In genomic region chr1:11784256-11784992, GRCh38 we compare ENCODE assay signal across 4 cellular contexts.
TF ChIP-seq lines count a peak whose summit lies in the region.

No MANE protein-coding gene starts in this region.

TF ChIP-seq in SK-N-SH, 30 proteins besides CTCF, POLR2A, EP300 and RAD21 (continues in another document):
- TF ChIP-seq PBX3 (IDR thresholded peaks at IDR 0.05), result no peak
- no peak for TF ChIP-seq IRF3 (IDR thresholded peaks at IDR 0.05; ENCODE audit: low read depth, low read length)
- no peak for TF ChIP-seq ZBTB33 (IDR thresholded peaks at IDR 0.05; ENCODE audit: borderline replicate concordance, low read depth)
- TF ChIP-seq JUND (IDR thresholded peaks at IDR 0.05), result no peak
- no peak for TF ChIP-seq SMC3 (IDR thresholded peaks at IDR 0.05; ENCODE audit: low read depth, low read length)
- no peak for TF ChIP-seq EZH2phosphoT487 (IDR thresholded peaks at IDR 0.05; ENCODE audit: borderline replicate concordance, low read depth)

TF ChIP-seq in SK-N-SH treated with all-trans-retinoic acid at 6 μM for 48 hours, 23 proteins besides CTCF, POLR2A, EP300 and RAD21 (continues in another document):
- TF ChIP-seq OSR1 (CRISPR knock-in tag; IDR thresholded peaks at IDR 0.05) (no peak), GLIS3 (CRISPR knock-in tag; IDR thresholded peaks at IDR 0.05) (no peak), ZC3H10 (CRISPR knock-in tag; IDR thresholded peaks at IDR 0.05) (no peak), ARNTL (CRISPR knock-in tag; IDR thresholded peaks at IDR 0.05; ENCODE audit: borderline replicate concordance, low read depth) (no peak), PATZ1 (CRISPR knock-in tag; IDR thresholded peaks at IDR 0.05; ENCODE audit: borderline replicate concordance) (no peak), ESRRG (CRISPR knock-in tag; IDR thresholded peaks at IDR 0.05) (no peak), TCF4 (CRISPR knock-in tag; IDR thresholded peaks at IDR 0.05; ENCODE audit: borderline replicate concordance) (no peak), CREB5 (CRISPR knock-in tag; IDR thresholded peaks at IDR 0.05; ENCODE audit: low read depth) (no peak), SNAI2 (CRISPR knock-in tag; IDR thresholded peaks at IDR 0.05) (no peak), ISL1 (CRISPR knock-in tag; IDR thresholded peaks at IDR 0.05) (no peak), ZFP3 (CRISPR knock-in tag; IDR thresholded peaks at IDR 0.05) (no peak), ZNF565 (CRISPR knock-in tag; conservative IDR thresholded peaks at IDR 0.05; ENCODE audit: low read depth) (no peak), ZNF8 (CRISPR knock-in tag; IDR thresholded peaks at IDR 0.05) (no peak), PPARA (CRISPR knock-in tag; IDR thresholded peaks at IDR 0.05; ENCODE audit: borderline replicate concordance) (no peak), CSRNP3 (CRISPR knock-in tag; IDR thresholded peaks at IDR 0.05) (no peak)

TF ChIP-seq in H1, 55 proteins besides CTCF, POLR2A, EP300 and RAD21:
- TF ChIP-seq GABPA (IDR thresholded peaks at IDR 0.05; ENCODE audit: borderline replicate concordance, insufficient read depth, low read length), result no peak
- TF ChIP-seq SRF (IDR thresholded peaks at IDR 0.05; ENCODE audit: low read depth, low read length), result no peak
- no peak for TF ChIP-seq SIRT6 (IDR thresholded peaks at IDR 0.05; ENCODE audit: low read length)
- TF ChIP-seq JUND (IDR thresholded peaks at IDR 0.05; ENCODE audit: low read length), result no peak
- no peak for TF ChIP-seq JUN (IDR thresholded peaks at IDR 0.05; ENCODE audit: low read depth, low read length)
- TF ChIP-seq GTF2F1 (IDR thresholded peaks at IDR 0.05; ENCODE audit: borderline replicate concordance, low read depth, low read length), result no peak
- TF ChIP-seq RFX5 (IDR thresholded peaks at IDR 0.05; ENCODE audit: borderline replicate concordance, low read depth, low read length), result no peak
- no peak for TF ChIP-seq MAFK (IDR thresholded peaks at IDR 0.05; ENCODE audit: low read depth, low read length)
- TF ChIP-seq TBP (IDR thresholded peaks at IDR 0.05; ENCODE audit: low read depth, low read length), result no peak
- TF ChIP-seq PHF8 (conservative IDR thresholded peaks at IDR 0.05; ENCODE audit: low read depth, low read length), result no peak
- no peak for TF ChIP-seq CBX5 (IDR thresholded peaks at IDR 0.05; ENCODE audit: low read depth, low read length)
- no peak for TF ChIP-seq ATF3 (IDR thresholded peaks at IDR 0.05; ENCODE audit: insufficient read depth, low read depth, low read length)

TF ChIP-seq in HEK293T, 16 proteins besides CTCF, POLR2A, EP300 and RAD21:
- TF ChIP-seq SP1 (IDR thresholded peaks at IDR 0.05) (no peak), ARNT (IDR thresholded peaks at IDR 0.05) (no peak), BHLHE40 (IDR thresholded peaks at IDR 0.05; ENCODE audit: borderline replicate concordance) (no peak), TARDBP (IDR thresholded peaks at IDR 0.05) (no peak), CTBP1 (IDR thresholded peaks at IDR 0.05; ENCODE audit: borderline replicate concordance) (no peak), LEF1 (IDR thresholded peaks at IDR 0.05; ENCODE audit: borderline replicate concordance) (no peak), ELF4 (IDR thresholded peaks at IDR 0.05) (no peak), PKNOX1 (IDR thresholded peaks at IDR 0.05) (no peak), NFRKB (IDR thresholded peaks at IDR 0.05) (no peak), HDGF (IDR thresholded peaks at IDR 0.05; ENCODE audit: borderline replicate concordance) (no peak), FOXK2 (IDR thresholded peaks at IDR 0.05) (no peak), SUZ12 (IDR thresholded peaks at IDR 0.05) (no peak), FOXM1 (IDR thresholded peaks at IDR 0.05; ENCODE audit: borderline replicate concordance) (no peak), L3MBTL2 (conservative IDR thresholded peaks at IDR 0.05) (no peak), FOXA1 (IDR thresholded peaks at IDR 0.05) (no peak), ZNF384 (IDR thresholded peaks at IDR 0.05) (no peak)
